In the genomic region with DNA sequence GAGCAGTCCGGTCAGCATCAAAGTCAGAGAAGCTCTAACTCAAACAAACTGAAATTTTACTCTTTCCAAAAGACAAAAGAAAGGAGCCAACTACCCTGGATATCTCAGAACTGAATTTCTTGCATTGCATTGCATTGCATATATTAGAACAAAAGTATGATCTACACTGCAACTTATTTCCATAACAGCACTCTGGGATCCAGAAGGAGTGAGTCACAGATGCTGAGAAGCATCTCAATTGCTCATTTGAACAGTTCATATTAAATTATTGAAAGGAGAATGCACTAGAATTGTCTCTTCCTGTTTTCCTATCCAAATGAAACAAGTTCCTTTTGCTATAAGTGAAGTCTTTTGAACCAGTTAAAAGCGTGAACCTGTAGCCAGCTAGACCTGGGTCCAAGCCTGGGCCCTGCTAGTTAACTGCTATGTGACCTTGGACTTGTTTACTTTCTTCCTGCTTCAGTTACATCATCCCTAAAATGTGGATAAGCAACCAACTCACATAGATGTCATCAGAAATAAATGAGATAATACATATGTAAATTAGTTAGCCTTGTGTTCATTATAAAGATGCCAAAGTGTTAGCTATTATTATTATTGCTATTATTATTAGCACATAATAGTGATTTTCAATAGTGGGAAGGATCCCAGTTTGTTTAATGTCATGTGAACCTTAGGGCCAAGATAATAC, we compare ENCODE assay signal across 27 cellular contexts.
DNase-seq lines count a peak whose midpoint lies in the region; ATAC-seq and TF ChIP-seq lines count a peak whose summit lies in the region.
"Had no signal": no experiment of that assay in that cellular context is flagged by ENCODE, and none has a peak within 500 bp of the region (broad histone marks: within the 10 kb centered on the region; RNA-seq: fewer than 3 reads in every experiment).

No MANE protein-coding gene starts in this region.

- H3K56ac ChIP-seq in IMR-90 (ENCODE audit: extremely low read depth, insufficient read depth, low read length) = no peak overlapping the region

- CTCF ChIA-PET in IMR-90 (lab: Yijun Ruan, JAX) = no interaction called here

- H3K27me3 ChIP-seq in IMR-90 (ENCODE audit: control insufficient read depth, insufficient read depth, low read length) (no peaks in the 10 kb centered on the region), transverse colon (peaks cover 6% of the 10 kb centered on the region)
- H3K27me3 ChIP-seq: body of pancreas, neural progenitor cell, Peyer's patch had no signal

- H2AFZ ChIP-seq in IMR-90 (replicated peaks; ENCODE audit: low read length, poor library complexity) = no peak overlapping the region
- H2AFZ ChIP-seq: neural progenitor cell, parathyroid adenoma had no signal

- H3K36me3 ChIP-seq in IMR-90 (ENCODE audit: control insufficient read depth, insufficient read depth, low read length) (no peaks in the 10 kb centered on the region), transverse colon (no peaks in the 10 kb centered on the region)
- H3K36me3 ChIP-seq: neural progenitor cell, Peyer's patch, thoracic aorta had no signal

- no peak overlapping the region for H4K5ac ChIP-seq in IMR-90 (ENCODE audit: low read depth, low read length)

- no peak overlapping the region for H2BK15ac ChIP-seq in IMR-90 (ENCODE audit: low read depth, low read length)

- BruUV-seq in IMR-90 (replicated peaks; lab: Mats Ljungman, UMichigan) = no TSS peak

- H3K9me3 Mint-ChIP-seq in chondrocyte (ENCODE audit: low read depth) = no peaks in the 10 kb centered on the region
- H3K9me3 Mint-ChIP-seq: activated T-cell treated with anti-CD3 and anti-CD28 coated beads, Interleukin-2, amount 50 U/mL, for 72 hours; CD4-positive, alpha-beta T cell; neural progenitor cell had no signal

- H3K4me3 ChIP-seq in AG10803 (ENCODE audit: low read length) (no peak overlapping the region), IMR-90 (ENCODE audit: insufficient read depth, low read depth, low read length) (no peak overlapping the region), transverse colon (no peak overlapping the region)
- H3K4me3 ChIP-seq: body of pancreas, neural progenitor cell, Peyer's patch, thoracic aorta had no signal

- dilution Hi-C loops in IMR-90 (cut with HindIII; ENCODE audit: low sequenced_read_pairs, unreplicated experiment) = no loop called here

- H3K23ac ChIP-seq in IMR-90 (ENCODE audit: low read depth, low read length) = no peak overlapping the region

- H3K79me1 ChIP-seq in IMR-90 (ENCODE audit: low read depth in 1 of 2, low read length in 2 of 2) = no peaks in the 10 kb centered on the region

- no peak overlapping the region for H2AK5ac ChIP-seq in IMR-90 (ENCODE audit: low read depth, low read length)

- no peak for TF ChIP-seq RAD21 in IMR-90 (IDR thresholded peaks at IDR 0.05; ENCODE audit: low read length)

- intact Hi-C loops in IMR-90 (cut with micrococcal nuclease) = no loop called here
- intact Hi-C loops in transverse colon (cut with DNase I; ENCODE audit: low total_unique reads) = no loop called here

- no peak for TF ChIP-seq CTCF in AG10803 (conservative IDR thresholded peaks at IDR 0.05; ENCODE audit: low read length)
- TF ChIP-seq CTCF in IMR-90 (conservative IDR thresholded peaks at IDR 0.05; ENCODE audit: low read depth, low read length) = no peak
- TF ChIP-seq CTCF in chondrocyte (IDR thresholded peaks at IDR 0.05) = no peak
- no peak for TF ChIP-seq CTCF in transverse colon (IDR thresholded peaks at IDR 0.05)

- H3K14ac ChIP-seq in IMR-90 (replicated peaks; ENCODE audit: low read depth, low read length) = no peak overlapping the region

- H3K9me3 ChIP-seq in IMR-90 (ENCODE audit: control insufficient read depth, insufficient read depth, low read length) (no peaks in the 10 kb centered on the region), transverse colon (no peaks in the 10 kb centered on the region)
- H3K9me3 ChIP-seq: body of pancreas, Peyer's patch, thoracic aorta had no signal

- H3K9ac ChIP-seq in IMR-90 (ENCODE audit: low read depth, low read length) = no peak overlapping the region
- H3K9ac ChIP-seq: neural progenitor cell, parathyroid adenoma had no signal

- H2BK120ac ChIP-seq in IMR-90 (ENCODE audit: low read depth, low read length) = no peak overlapping the region

- H3K4me3 Mint-ChIP-seq in chondrocyte (ENCODE audit: unreplicated experiment) = no peak overlapping the region
- H3K4me3 Mint-ChIP-seq: activated T-cell treated with anti-CD3 and anti-CD28 coated beads, Interleukin-2, amount 50 U/mL, for 72 hours; CD4-positive, alpha-beta T cell; neural progenitor cell had no signal

- no peaks in the 10 kb centered on the region for H3K9me1 ChIP-seq in IMR-90 (ENCODE audit: insufficient read depth, low read length)

- H3K27ac Mint-ChIP-seq in chondrocyte (ENCODE audit: unreplicated experiment) = peak overlapping the region; percentile 41
- H3K27ac Mint-ChIP-seq: activated T-cell treated with anti-CD3 and anti-CD28 coated beads, Interleukin-2, amount 50 U/mL, for 72 hours; CD4-positive, alpha-beta T cell; neural progenitor cell had no signal

- no peaks in the 10 kb centered on the region for H4K20me1 ChIP-seq in IMR-90 (ENCODE audit: insufficient read depth, low read length)

- no peak overlapping the region for H4K91ac ChIP-seq in IMR-90 (ENCODE audit: insufficient read depth, low read depth, low read length)

- H3K4ac ChIP-seq in IMR-90 (ENCODE audit: low read depth, low read length) = no peak overlapping the region

- no peak overlapping the region for H4K8ac ChIP-seq in IMR-90 (ENCODE audit: low read depth in 2 of 2, low read length in 2 of 2)

- no peak overlapping the region for H3K4me2 ChIP-seq in IMR-90 (ENCODE audit: low read depth, low read length)
- H3K4me2 ChIP-seq: neural progenitor cell had no signal

- no peak overlapping the region for H3K27ac ChIP-seq in IMR-90 (ENCODE audit: insufficient read depth, low read length)
- no peak overlapping the region for H3K27ac ChIP-seq in transverse colon
- H3K27ac ChIP-seq: body of pancreas, neural progenitor cell, parathyroid adenoma, Peyer's patch, thoracic aorta had no signal

- 83% methylated on average over 1 of the region's 2 CpGs; no CpG with 5 or more reads in 1 of the 2 experiments for WGBS in IMR-90 (ENCODE audit: extremely low coverage in 2 of 2, insufficient read length in 1 of 2), 2 experiments
- 18 to 74% methylated on average over 1 to 2 of the region's 2 CpGs for WGBS in transverse colon (ENCODE audit: low coverage in 1 of 2), 2 donors

- DNase-seq in AG10803 (ENCODE audit: low read depth) (peak; percentile 23), IMR-90 (peak; percentile 72), chondrocyte (ENCODE audit: low spot score) (no peak), fibroblast of the conjunctiva (ENCODE audit: low read depth) (peak; percentile 67), NCI-H446 treated with DMSO at 0.1 percent for 48 hours (lab: John Stamatoyannopoulos, UW) (no peak), transverse colon (no peak), SHP77 (lab: John Stamatoyannopoulos, UW) (no peak), NOMO-1 treated with dmso at 0.1 percent for 144 hours (lab: John Stamatoyannopoulos, UW; ENCODE audit: unreplicated experiment) (no peak)
- DNase-seq: activated CD4-positive, alpha-beta T cell treated with anti-CD3 and anti-CD28 coated beads, Interleukin-2, amount 50 U/mL, for 48 hours; activated T-cell treated with anti-CD3 and anti-CD28 coated beads, Interleukin-2, amount 50 U/mL, for 72 hours; AML-193; body of pancreas; CD4-positive, alpha-beta T cell; cerebellar nuclear complex; H7; islet precursor cell; Kasumi-1; left ventricle myocardium superior; NCI-H146; NCI-H748 treated with DMSO at 0.1 percent for 48 hours; Peyer's patch; stimulated activated CD4-positive, alpha-beta T cell treated with anti-CD3 and anti-CD28 coated beads, Interleukin-1b, Interleukin-23, amount 100 ng/mL, for 48 hours; stimulated activated naive CD8-positive, alpha-beta T cell treated with anti-CD3 and anti-CD28 coated beads, Interleukin-15, Interleukin-2, amounts not matched to agents 100 U/mL and 50 U/mL, for 24 hours had no signal

- H3K4me1 ChIP-seq in IMR-90 (ENCODE audit: control insufficient read depth, insufficient read depth, low read length) (no peaks in the 10 kb centered on the region; the same call in 1 of the 2 replicates), transverse colon (no peaks in the 10 kb centered on the region)
- H3K4me1 ChIP-seq: body of pancreas, neural progenitor cell, parathyroid adenoma, Peyer's patch had no signal

- H2BK5ac ChIP-seq in IMR-90 (ENCODE audit: low read depth, low read length, poor library complexity, severe bottlenecking) = no peak overlapping the region

- H3K36me3 Mint-ChIP-seq in chondrocyte (ENCODE audit: low read depth) = peaks cover 2% of the 10 kb centered on the region
- H3K36me3 Mint-ChIP-seq: neural progenitor cell had no signal

- ATAC-seq in IMR-90 (ENCODE audit: low read depth) = peak; percentile 86
- ATAC-seq: activated CD4-positive, CD25-positive, alpha-beta regulatory T cell treated with anti-CD3 and anti-CD28 coated beads, Interleukin-2, amount 50 U/mL, for 24 hours; activated T-cell treated with anti-CD3 and anti-CD28 coated beads, Interleukin-2, amount 50 U/mL, for 72 hours; body of pancreas; left ventricle myocardium superior; stimulated activated naive CD8-positive, alpha-beta T cell treated with anti-CD3 and anti-CD28 coated beads, Interleukin-15, Interleukin-2, amounts not matched to agents 100 U/mL and 50 U/mL, for 24 hours had no signal

- H2AK9ac ChIP-seq in IMR-90 (replicated peaks; ENCODE audit: low read depth, low read length, poor library complexity) = no peak overlapping the region

- in situ Hi-C loops in IMR-90 (cut with MboI; ENCODE audit: low sequenced_read_pairs) = no loop called here
- in situ Hi-C loops in transverse colon (cut with MboI; ENCODE audit: low pct_ligation_motif_present in 1 of 4, low pct_unique_long_range_greater_than_20kb in 1 of 4, low sequenced_read_pairs in 3 of 4) = no loop called here

- no peak overlapping the region for H3K18ac ChIP-seq in IMR-90 (ENCODE audit: low read depth, low read length)

- no peak for TF ChIP-seq EP300 in transverse colon (IDR thresholded peaks at IDR 0.05; ENCODE audit: low read depth)

- POLR2A ChIA-PET in IMR-90 (lab: Charles Lee; ENCODE audit: unreplicated experiment) = no interaction called here

- peaks cover 11% of the 10 kb centered on the region for H3K4me1 Mint-ChIP-seq in chondrocyte (ENCODE audit: low read depth)

- TF ChIP-seq POLR2A in IMR-90 (IDR thresholded peaks at IDR 0.05; ENCODE audit: low read depth, low read length) (no peak), transverse colon (IDR thresholded peaks at IDR 0.05) (no peak)

- peaks cover 4% of the 10 kb centered on the region for H3K27me3 Mint-ChIP-seq in chondrocyte (ENCODE audit: low read depth)

- no peak overlapping the region for H2BK20ac ChIP-seq in IMR-90 (ENCODE audit: low read depth, low read length)

TF ChIP-seq in IMR-90, 13 proteins besides CTCF, POLR2A, EP300 and RAD21 (continues in another document):
- TF ChIP-seq MAFK (IDR thresholded peaks at IDR 0.05; ENCODE audit: low read depth, low read length) (no peak), BHLHE40 (IDR thresholded peaks at IDR 0.05; ENCODE audit: low read depth, low read length) (no peak)

Comparison
In these comparisons a context has a peak if more than half of its experiments do, and no peak if none do; other contexts are left out.
1. DNase-seq: peak in AG10803 (single experiment), IMR-90 (single experiment) and fibroblast of the conjunctiva (single experiment); none in chondrocyte (single experiment), NCI-H446 treated with DMSO at 0.1 percent for 48 hours (single experiment), transverse colon (single experiment), SHP77 (0 of 2) and NOMO-1 treated with dmso at 0.1 percent for 144 hours (single experiment).